In genomic region chr10:101468159-101468558, GRCh38 we compare ENCODE assay signal across 21 cellular contexts.
DNase-seq lines count a peak whose midpoint lies in the region; ATAC-seq and TF ChIP-seq lines count a peak whose summit lies in the region.
"Had no signal": no experiment of that assay in that cellular context is flagged by ENCODE, and none has a peak within 500 bp of the region (broad histone marks: within the 10 kb centered on the region; RNA-seq: fewer than 3 reads in every experiment).

No MANE protein-coding gene starts in this region.

- H3K9ac ChIP-seq in colonic mucosa (ENCODE audit: low read depth in 2 of 2, low read length in 2 of 2): no peak overlapping the region
- H3K9ac ChIP-seq: BLaER1 treated with 17β-estradiol and CSF1 and Interleukin-3, amounts not matched to agents 10 nM and 100 nM had no signal

- ATAC-seq in mucosa of descending colon (peak; percentile 51), GM21529 (IDR thresholded peaks at IDR 0.05; ENCODE audit: unreplicated experiment) (no peak)
- ATAC-seq: A549, GM23338 had no signal

- no peaks in the 10 kb centered on the region for H3K27me3 ChIP-seq in colonic mucosa
- H3K27me3 ChIP-seq in transverse colon: no peaks in the 10 kb centered on the region
- H3K27me3 ChIP-seq: BE2C; BLaER1 treated with 17β-estradiol and CSF1 and Interleukin-3, amounts not matched to agents 10 nM and 100 nM had no signal

- intact Hi-C loops in colonic mucosa (cut with DNase I): no loop called here
- intact Hi-C loops in mucosa of descending colon (cut with DNase I, micrococcal nuclease): loop anchor here in 1 of 2 donors (10.0 kb wide), 1 partner anchor 253 kb away; no protein-coding TSS in a partner anchor
- intact Hi-C loops in transverse colon (cut with DNase I; ENCODE audit: low total_unique reads): no loop called here

- H3K4me1 ChIP-seq in colonic mucosa (no peaks in the 10 kb centered on the region), mucosa of descending colon (ENCODE audit: low read depth) (peaks cover 9% of the 10 kb centered on the region), transverse colon (peaks cover 0 to 15% (median 9%) of the 10 kb centered on the region in 4 donors)
- H3K4me1 ChIP-seq: A549 had no signal

- no peak for TF ChIP-seq POLR2A in transverse colon (IDR thresholded peaks at IDR 0.05)

- no peak overlapping the region for H3K27ac ChIP-seq in colonic mucosa
- no peak overlapping the region for H3K27ac ChIP-seq in transverse colon
- H3K27ac ChIP-seq: A549; BLaER1 treated with 17β-estradiol and CSF1 and Interleukin-3, amounts not matched to agents 10 nM and 100 nM had no signal

- H3K4me3 ChIP-seq in colonic mucosa (no peak overlapping the region), mucosa of descending colon (no peak overlapping the region), transverse colon (no peak overlapping the region)
- H3K4me3 ChIP-seq: A549; BLaER1 treated with 17β-estradiol and CSF1 and Interleukin-3, amounts not matched to agents 10 nM and 100 nM; GM23338 had no signal

- no peak for TF ChIP-seq CTCF in colonic mucosa (IDR thresholded peaks at IDR 0.05)
- TF ChIP-seq CTCF in mucosa of descending colon (IDR thresholded peaks at IDR 0.05): no peak
- no peak for TF ChIP-seq CTCF in transverse colon (IDR thresholded peaks at IDR 0.05)

- H3K9me3 ChIP-seq in colonic mucosa (no peaks in the 10 kb centered on the region), mucosa of descending colon (no peaks in the 10 kb centered on the region), transverse colon (no peaks in the 10 kb centered on the region)
- H3K9me3 ChIP-seq: A549; BE2C; BLaER1 treated with 17β-estradiol and CSF1 and Interleukin-3, amounts not matched to agents 10 nM and 100 nM had no signal

- DNase-seq in NCI-H82 (lab: John Stamatoyannopoulos, UW): peak; percentile 45
- no peak for DNase-seq in NCI-H82 treated with DMSO at 0.1 percent for 48 hours (lab: John Stamatoyannopoulos, UW; ENCODE audit: unreplicated experiment)
- DNase-seq in colonic mucosa: peak; percentile 23
- peak in 1 of 3 donors; percentile 28 for DNase-seq in mucosa of descending colon
- peak; percentile 9 for DNase-seq in transverse colon
- no peak for DNase-seq in NCI-H1436 (lab: John Stamatoyannopoulos, UW)
- DNase-seq in NAMALWA (ENCODE audit: low spot score): no peak
- DNase-seq: 8988T; ACHN; AML-193; BE2C; CD4-positive, alpha-beta T cell; CD8-positive, alpha-beta memory T cell; DMS153; DND-41; H9; HFFc6 had no signal

- no peaks in the 10 kb centered on the region for H3K36me3 ChIP-seq in colonic mucosa
- no peaks in the 10 kb centered on the region for H3K36me3 ChIP-seq in mucosa of descending colon (ENCODE audit: low read depth)
- H3K36me3 ChIP-seq in transverse colon: no peaks in the 10 kb centered on the region
- H3K36me3 ChIP-seq: BE2C had no signal

- in situ Hi-C loops in transverse colon (cut with MboI; ENCODE audit: low pct_ligation_motif_present in 1 of 4, low pct_unique_long_range_greater_than_20kb in 1 of 4, low sequenced_read_pairs in 3 of 4): loop anchor here in 1 of 4 donors (25.0 kb wide), 1 partner anchor 256 kb away; no protein-coding TSS in a partner anchor

- WGBS in transverse colon (ENCODE audit: low coverage in 1 of 2), 2 donors: 44 to 47% methylated on average over 2 of the region's 2 CpGs

- no peak for TF ChIP-seq EP300 in transverse colon (IDR thresholded peaks at IDR 0.05; ENCODE audit: low read depth)

Comparison
In these comparisons a context has a peak if more than half of its experiments do, and no peak if none do; other contexts are left out.
1. DNase-seq: peak in NCI-H82 (single experiment), colonic mucosa (single experiment) and transverse colon (single experiment); none in NCI-H82 treated with DMSO at 0.1 percent for 48 hours (single experiment), NCI-H1436 (single experiment) and NAMALWA (single experiment).